In genomic region chr19:14413355-14413754, GRCh38 we compare ENCODE assay signal across 13 cellular contexts. TPM values are rescaled to one million over a fixed set of nuclear protein-coding genes. Genes with fewer than 3 reads are reported as not detected.
A peak's percentile ranks its signal among the peaks of the same experiment; 100 is the strongest.
DNase-seq lines count a peak whose midpoint lies in the region; ATAC-seq, FAIRE-seq and TF ChIP-seq lines count a peak whose summit lies in the region.
"Had no signal": no experiment of that assay in that cellular context is flagged by ENCODE, and none has a peak within 500 bp of the region (broad histone marks: within the 10 kb centered on the region; RNA-seq: fewer than 3 reads in every experiment).

No MANE protein-coding gene starts in this region.

- POLR2A ChIA-PET in CD8-positive, alpha-beta T cell (lab: Charles Lee) = no interaction called here
- POLR2A ChIA-PET in K562 (lab: Yijun Ruan, JAX) = interaction anchor here (0.7 to 1.6 kb wide), 2 partner anchors 59 to 276 kb away, joined by 3 read pairs; no protein-coding TSS in a partner anchor

- H3K27ac ChIP-seq in CD8-positive, alpha-beta T cell (ENCODE audit: low read depth, low read length) = no peak overlapping the region
- no peak overlapping the region for H3K27ac ChIP-seq in K562 (ENCODE audit: extremely low read depth, low read depth, low read length)

- peaks cover 52% of the 10 kb centered on the region for H3K36me3 ChIP-seq in CD8-positive, alpha-beta T cell (ENCODE audit: insufficient read depth, low read length)
- H3K36me3 ChIP-seq in Loucy (ENCODE audit: insufficient read depth, low read length) (peaks cover 68% of the 10 kb centered on the region; the same call in 1 of the 2 replicates), K562 (ENCODE audit: control insufficient read depth, insufficient read depth, low read length) (peaks cover 90% of the 10 kb centered on the region)

- H3K79me2 ChIP-seq in Loucy (ENCODE audit: insufficient read depth, low read length) (peaks cover 82% of the 10 kb centered on the region), K562 (ENCODE audit: control insufficient read depth, insufficient read depth, low read length) (peaks cover 74% of the 10 kb centered on the region)

- no peak for TF ChIP-seq RAD21 in K562 (CRISPR knock-in tag; conservative IDR thresholded peaks at IDR 0.05 in 1 of 2, IDR thresholded peaks at IDR 0.05 in 1 of 2)

- peaks cover 64% of the 10 kb centered on the region for H3K4me1 Mint-ChIP-seq in CD8-positive, alpha-beta T cell (ENCODE audit: low read depth)
- H3K4me1 Mint-ChIP-seq in osteocyte (ENCODE audit: unreplicated experiment) = peaks cover 45% of the 10 kb centered on the region

- 100% methylated on average over 2 of the region's 3 CpGs for WGBS in K562 (ENCODE audit: insufficient coverage, low coverage, missing lambda C conversion rate)

- H2AFZ ChIP-seq in Loucy (ENCODE audit: low read length) (no peak overlapping the region), K562 (ENCODE audit: low read depth, low read length) (no peak overlapping the region)

- H3F3A ChIP-seq in Loucy (ENCODE audit: low read depth) = 0 out of 2 replicates have a peak, but pooled peaks cover under 1% of the 10 kb centered on the region

- BruUV-seq in K562 (replicated peaks; lab: Mats Ljungman, UMichigan) = no TSS peak

- H3K27me3 Mint-ChIP-seq in CD8-positive, alpha-beta T cell (ENCODE audit: low read depth) = no peaks in the 10 kb centered on the region
- no peaks in the 10 kb centered on the region for H3K27me3 Mint-ChIP-seq in osteocyte (ENCODE audit: unreplicated experiment)

- no peaks in the 10 kb centered on the region for H3K9me3 Mint-ChIP-seq in CD8-positive, alpha-beta T cell
- H3K9me3 Mint-ChIP-seq in osteocyte (ENCODE audit: unreplicated experiment) = no peaks in the 10 kb centered on the region

- H3K36me3 Mint-ChIP-seq in CD8-positive, alpha-beta T cell = peaks cover 73% of the 10 kb centered on the region
- peaks cover 31% of the 10 kb centered on the region for H3K36me3 Mint-ChIP-seq in osteocyte (ENCODE audit: unreplicated experiment)

- TF ChIP-seq POLR2A in K562 (conservative IDR thresholded peaks at IDR 0.05) = 0 out of 2 replicates have a peak, but pooled peaks have one; percentile 34

- no peak for TF ChIP-seq CTCF in CD8-positive, alpha-beta T cell (IDR thresholded peaks at IDR 0.05)
- TF ChIP-seq CTCF in Loucy (conservative IDR thresholded peaks at IDR 0.05; ENCODE audit: low read length) = no peak
- TF ChIP-seq CTCF in K562 (IDR thresholded peaks at IDR 0.05 in 2 of 3, conservative IDR thresholded peaks at IDR 0.05 in 1 of 3; ENCODE audit: insufficient read depth in 2 of 3, low read depth in 1 of 3, low read length in 3 of 3) = no peak
- TF ChIP-seq CTCF in osteocyte (IDR thresholded peaks at IDR 0.05) = no peak

- H3K4me1 ChIP-seq in CD8-positive, alpha-beta T cell (ENCODE audit: insufficient read depth, low read length) = peaks cover 80% of the 10 kb centered on the region
- H3K4me1 ChIP-seq in Loucy (ENCODE audit: insufficient read depth, low read length, poor library complexity, severe bottlenecking) (peaks cover 28% of the 10 kb centered on the region), K562 (replicated peaks in 1 of 2; ENCODE audit: control insufficient read depth in 2 of 2, insufficient read depth in 2 of 2, low read length in 2 of 2) (peaks cover 14 to 52% of the 10 kb centered on the region in 2 experiments)

- H3K4me3 ChIP-seq in CD8-positive, alpha-beta T cell (ENCODE audit: low read depth, low read length) = no peak overlapping the region
- H3K4me3 ChIP-seq in Loucy (ENCODE audit: low read length, poor library complexity, severe bottlenecking) = no peak overlapping the region
- no peak overlapping the region for H3K4me3 ChIP-seq in K562
- H3K4me3 ChIP-seq: HAP-1 had no signal

- H3K9ac ChIP-seq in Loucy (ENCODE audit: low read depth, low read length, poor library complexity, severe bottlenecking) = no peak overlapping the region
- H3K9ac ChIP-seq in K562 (ENCODE audit: insufficient read depth in 1 of 2, low read depth in 2 of 2, low read length in 2 of 2) = peak overlapping the region in 1 of 2 experiments; percentile 75; a peak in 2 of 4 replicates

- peak overlapping the region; percentile 35 for H3K4me3 Mint-ChIP-seq in CD8-positive, alpha-beta T cell
- peak overlapping the region; percentile 51 for H3K4me3 Mint-ChIP-seq in osteocyte (ENCODE audit: unreplicated experiment)

- TF ChIP-seq EP300 in K562 (IDR thresholded peaks at IDR 0.05; ENCODE audit: low read length) = no peak

- H3K4me2 ChIP-seq in Loucy (ENCODE audit: low read depth, low read length, poor library complexity, severe bottlenecking) (peak overlapping the region; percentile 52), K562 (ENCODE audit: insufficient read depth, low read length) (no peak overlapping the region)

- H3K9me1 ChIP-seq in K562 (ENCODE audit: control insufficient read depth, insufficient read depth, low read length) = peaks cover 19% of the 10 kb centered on the region

- no peaks in the 10 kb centered on the region for H3K9me2 ChIP-seq in Loucy (replicated peaks; ENCODE audit: low read depth, low read length)

- no peaks in the 10 kb centered on the region for H3K9me3 ChIP-seq in CD8-positive, alpha-beta T cell (ENCODE audit: low read length)
- H3K9me3 ChIP-seq in Loucy (ENCODE audit: insufficient read depth, low read depth, low read length) = no peaks in the 10 kb centered on the region
- H3K9me3 ChIP-seq in K562 (replicated peaks; ENCODE audit: control insufficient read depth, insufficient read depth, low read depth, low read length) = no peaks in the 10 kb centered on the region
- H3K9me3 ChIP-seq: HAP-1 had no signal

- H3K27me3 ChIP-seq in CD8-positive, alpha-beta T cell (ENCODE audit: insufficient read depth, low read length) = no peaks in the 10 kb centered on the region
- peaks cover under 1% of the 10 kb centered on the region for H3K27me3 ChIP-seq in Loucy (ENCODE audit: insufficient read depth, low read length, poor library complexity, severe bottlenecking)
- no peaks in the 10 kb centered on the region for H3K27me3 ChIP-seq in K562 (ENCODE audit: control insufficient read depth in 2 of 2, insufficient read depth in 2 of 2, low read length in 2 of 2)

- CTCF ChIA-PET in CD8-positive, alpha-beta T cell (lab: Charles Lee) = interaction anchor here (0.7 to 14.6 kb wide), 4 partner anchors 17 to 67 kb away, joined by 4 to 218 read pairs (median 7); no protein-coding TSS in a partner anchor
- CTCF ChIA-PET in K562 (lab: Yijun Ruan, JAX; ENCODE audit: low intra/inter-chr PET ratio) = no interaction called here

- H4K20me1 ChIP-seq in Loucy (ENCODE audit: insufficient read depth, low read length, poor library complexity, severe bottlenecking) = peaks cover 95% of the 10 kb centered on the region
- peaks cover 77% of the 10 kb centered on the region for H4K20me1 ChIP-seq in K562 (replicated peaks; ENCODE audit: control insufficient read depth, insufficient read depth, low read length)

- FAIRE-seq in K562 (lab: Jason Lieb, UNC) = no peak
- FAIRE-seq: kidney had no signal

- in situ Hi-C loops in K562 (cut with MboI) = no loop called here

- intact Hi-C loops in CD8-positive, alpha-beta T cell (cut with DNase I, micrococcal nuclease) = no loop called here
- intact Hi-C loops in K562 (cut with micrococcal nuclease) = no loop called here

- DNase-seq in CD8-positive, alpha-beta T cell = no peak
- peak in 2 of 4 experiments; percentile 19 to 27 for DNase-seq in K562 (ENCODE audit: extremely low read depth in 1 of 4, low spot score in 3 of 4)
- no peak for DNase-seq in osteocyte (ENCODE audit: extremely low spot score, unreplicated experiment)
- no peak for DNase-seq in activated gamma-delta T cell treated with Interleukin-2 at 50 U/mL for 16 hours
- DNase-seq: Calu3, kidney, NCI-H2081 treated with DMSO at 0.1 percent for 48 hours, right cardiac atrium, Right ventricle myocardium superior had no signal

- peak overlapping the region; percentile 71 for H3K27ac Mint-ChIP-seq in CD8-positive, alpha-beta T cell
- peak overlapping the region; percentile 84 for H3K27ac Mint-ChIP-seq in osteocyte (ENCODE audit: unreplicated experiment)

- ATAC-seq in CD8-positive, alpha-beta T cell = no peak
- no peak for ATAC-seq in K562
- ATAC-seq in HG03159 (IDR thresholded peaks at IDR 0.05; ENCODE audit: unreplicated experiment) = no peak
- no peak for ATAC-seq in esophagus mucosa
- ATAC-seq: right cardiac atrium had no signal

RNA-seq across cellular contexts. Expression of gene DDX39A, which starts 5.8 kb away (rescaled TPM):
- 100 to 1,000 TPM; 342 to 372 TPM for total RNA-seq in CD8-positive, alpha-beta T cell
- total RNA-seq in K562 (2011; cell fraction: chromatin; rRNA removed; ENCODE audit: low replicate concordance) = 212 and 603 TPM in 2 replicates
- 468 and 513 TPM in 2 replicates for total RNA-seq in K562 (2011; cell fraction: nucleolus; rRNA removed)
- 227 and 308 TPM in 2 replicates for total RNA-seq in K562 (2011; cell fraction: nucleoplasm; rRNA removed)
- total RNA-seq in K562 (2014; rRNA removed) (239 and 284 TPM in 2 replicates), K562 (2014; rRNA removed; fragmentation: Illumina TruSeq; extraction: Trizol) (75.4 and 90.3 TPM in 2 replicates), K562 (2015; rRNA removed; fragmentation: Illumina TruSeq; extraction: Trizol) (163 and 166 TPM in 2 replicates), K562 (2021) (244 and 249 TPM in 2 replicates), osteocyte (66.0 and 71.0 TPM in 2 replicates), esophagus mucosa (59.6 TPM)
- polyA plus RNA-seq in K562 (2011; rRNA removed) (120 and 136 TPM in 2 replicates), K562 (2014; fragmentation: Illumina TruSeq; extraction: Trizol) (140 and 177 TPM in 2 replicates), K562 (2014; fragmentation: Nextera tagmentation; extraction: Ambion mirVana) (100 to 1,000 TPM; 188 to 230 TPM), K562 (2014; rRNA removed) (239 and 250 TPM in 2 replicates)
- 104 and 196 TPM in 2 replicates for polyA plus RNA-seq in K562 (2011; cell fraction: cytosol; rRNA removed)
- polyA plus RNA-seq in K562 (2011; cell fraction: nucleus; rRNA removed) = 938 and 1,011 TPM in 2 replicates
- polyA plus RNA-seq in K562 (2012) = 261 and 285 TPM in 2 replicates
- 62.7 and 99.1 TPM in 2 replicates for polyA minus RNA-seq in K562 (2011; rRNA and poly(A)+ RNA removed)
- 83.0 and 99.1 TPM in 2 replicates for polyA minus RNA-seq in K562 (2011; cell fraction: cytosol; rRNA and poly(A)+ RNA removed)
- polyA minus RNA-seq in K562 (2011; cell fraction: nucleus; rRNA and poly(A)+ RNA removed) = 152 and 185 TPM in 2 replicates

RNA-seq across cellular contexts. Expression of gene PKN1, which starts 19.8 kb away (rescaled TPM):
- 100 to 1,000 TPM; 152 to 158 TPM for total RNA-seq in CD8-positive, alpha-beta T cell
- total RNA-seq in K562 (2011; cell fraction: chromatin; rRNA removed; ENCODE audit: low replicate concordance) = 22.5 and 89.0 TPM in 2 replicates
- total RNA-seq in K562 (2011; cell fraction: nucleolus; rRNA removed) = 76.9 and 79.6 TPM in 2 replicates
- 33.7 and 45.6 TPM in 2 replicates for total RNA-seq in K562 (2011; cell fraction: nucleoplasm; rRNA removed)
- total RNA-seq in K562 (2014; rRNA removed) (108 and 133 TPM in 2 replicates), K562 (2014; rRNA removed; fragmentation: Illumina TruSeq; extraction: Trizol) (25.8 and 37.3 TPM in 2 replicates), K562 (2015; rRNA removed; fragmentation: Illumina TruSeq; extraction: Trizol) (75.0 and 80.6 TPM in 2 replicates), K562 (2021) (222 and 228 TPM in 2 replicates), osteocyte (151 and 162 TPM in 2 replicates), esophagus mucosa (10.5 TPM)
- polyA plus RNA-seq in K562 (2011; rRNA removed) (52.1 and 63.7 TPM in 2 replicates), K562 (2014; fragmentation: Illumina TruSeq; extraction: Trizol) (77.5 and 97.5 TPM in 2 replicates), K562 (2014; fragmentation: Nextera tagmentation; extraction: Ambion mirVana) (under 1 TPM; 0.30 to 0.57 TPM), K562 (2014; rRNA removed) (97.3 and 108 TPM in 2 replicates)
- polyA plus RNA-seq in K562 (2011; cell fraction: cytosol; rRNA removed) = 66.1 and 116 TPM in 2 replicates
- 105 and 144 TPM in 2 replicates for polyA plus RNA-seq in K562 (2011; cell fraction: nucleus; rRNA removed)
- polyA plus RNA-seq in K562 (2012) = 160 and 186 TPM in 2 replicates
- polyA minus RNA-seq in K562 (2011; rRNA and poly(A)+ RNA removed) = 37.3 and 59.9 TPM in 2 replicates
- 93.0 and 105 TPM in 2 replicates for polyA minus RNA-seq in K562 (2011; cell fraction: cytosol; rRNA and poly(A)+ RNA removed)
- polyA minus RNA-seq in K562 (2011; cell fraction: nucleus; rRNA and poly(A)+ RNA removed) = 25.6 and 39.1 TPM in 2 replicates

RNA-seq across cellular contexts. Expression of gene ADGRE5, which starts 32.1 kb away (rescaled TPM):
- total RNA-seq in CD8-positive, alpha-beta T cell = 100 to 1,000 TPM; 822 to 834 TPM
- total RNA-seq in K562 (2011; cell fraction: chromatin; rRNA removed; ENCODE audit: low replicate concordance) = 133 and 378 TPM in 2 replicates
- 188 and 218 TPM in 2 replicates for total RNA-seq in K562 (2011; cell fraction: nucleolus; rRNA removed)
- 153 and 170 TPM in 2 replicates for total RNA-seq in K562 (2011; cell fraction: nucleoplasm; rRNA removed)
- total RNA-seq in K562 (2014; rRNA removed) = 31.1 and 34.2 TPM in 2 replicates
- 8.3 and 10.0 TPM in 2 replicates for total RNA-seq in K562 (2014; rRNA removed; fragmentation: Illumina TruSeq; extraction: Trizol)
- 11.4 and 11.9 TPM in 2 replicates for total RNA-seq in K562 (2015; rRNA removed; fragmentation: Illumina TruSeq; extraction: Trizol)
- total RNA-seq in K562 (2021) = 58.2 and 68.9 TPM in 2 replicates
- 15.6 and 30.7 TPM in 2 replicates for polyA plus RNA-seq in K562 (2011; rRNA removed)
- polyA plus RNA-seq in K562 (2011; cell fraction: cytosol; rRNA removed) = 15.4 and 18.5 TPM in 2 replicates
- polyA plus RNA-seq in K562 (2011; cell fraction: nucleus; rRNA removed) = 97.7 and 167 TPM in 2 replicates
- 50.5 and 78.5 TPM in 2 replicates for polyA plus RNA-seq in K562 (2012)
- polyA plus RNA-seq in K562 (2014; fragmentation: Illumina TruSeq; extraction: Trizol) = 32.2 and 45.4 TPM in 2 replicates
- 1 to 10 TPM; 2.5 to 3.1 TPM for polyA plus RNA-seq in K562 (2014; fragmentation: Nextera tagmentation; extraction: Ambion mirVana)
- 28.2 and 35.7 TPM in 2 replicates for polyA plus RNA-seq in K562 (2014; rRNA removed)
- polyA minus RNA-seq in K562 (2011; rRNA and poly(A)+ RNA removed) = 22.6 and 23.8 TPM in 2 replicates
- 20.7 and 23.5 TPM in 2 replicates for polyA minus RNA-seq in K562 (2011; cell fraction: cytosol; rRNA and poly(A)+ RNA removed)
- 38.5 and 43.3 TPM in 2 replicates for polyA minus RNA-seq in K562 (2011; cell fraction: nucleus; rRNA and poly(A)+ RNA removed)
- 2.0 and 2.1 TPM in 2 replicates for total RNA-seq in osteocyte
- 4.8 TPM for total RNA-seq in esophagus mucosa
